ENCODE assay signal across 1 cellular context in the genomic region with DNA sequence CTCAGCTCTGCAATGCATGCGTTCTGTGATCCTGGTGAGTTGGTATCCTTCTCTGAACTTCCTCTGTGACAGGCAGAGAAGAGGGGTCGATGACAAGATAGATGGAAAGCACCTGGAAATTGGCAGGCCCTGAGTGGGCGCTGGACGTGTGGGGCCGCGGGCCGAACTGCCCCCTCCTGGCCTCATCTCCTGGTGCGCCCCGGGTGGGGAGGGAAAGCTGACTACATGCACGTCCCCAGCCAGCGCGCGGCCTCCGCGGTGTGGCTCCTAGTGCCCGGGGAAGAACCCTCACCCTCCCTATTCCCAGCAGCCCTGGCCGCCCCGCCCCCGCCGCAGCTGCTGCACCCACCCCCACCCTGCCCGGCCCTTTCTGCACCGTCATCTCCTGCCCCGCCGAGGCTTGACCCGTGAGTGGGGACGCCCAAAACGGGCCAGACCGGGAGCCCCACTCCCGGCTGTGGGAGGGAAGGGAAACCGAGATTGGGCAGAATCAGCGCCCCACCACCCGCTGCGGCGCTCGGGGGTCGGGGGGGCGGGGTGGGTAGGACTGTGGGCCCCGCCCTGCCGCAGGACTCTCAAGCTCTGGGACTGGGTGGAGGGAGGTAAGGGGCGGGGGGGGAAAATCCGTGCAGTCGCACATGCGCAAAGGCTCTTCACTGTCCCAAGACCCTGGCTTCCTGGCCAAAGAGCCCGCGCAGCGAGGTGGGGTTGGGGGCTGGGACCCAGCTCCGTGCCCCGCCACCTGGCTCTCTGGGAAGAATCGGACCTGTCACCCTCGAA.
TF ChIP-seq lines count a peak whose summit lies in the region.

Gene NOL3, plus strand, starts transcription at position 371 of the 780 bp plus-strand sequence.

TF ChIP-seq in H1, 55 proteins besides CTCF, POLR2A, EP300 and RAD21:
- TF ChIP-seq BACH1 (IDR thresholded peaks at IDR 0.05; ENCODE audit: low read length) = 0 out of 2 replicates have a peak, but pooled peaks have one; percentile 9
- peak; percentile 38; the same call in 1 of the 2 replicates for TF ChIP-seq MAFK (IDR thresholded peaks at IDR 0.05; ENCODE audit: low read depth, low read length)
- no peak for TF ChIP-seq JUN (IDR thresholded peaks at IDR 0.05; ENCODE audit: low read depth, low read length)
- peak; percentile 67 for TF ChIP-seq E2F6 (IDR thresholded peaks at IDR 0.05)
- no peak for TF ChIP-seq CEBPB (IDR thresholded peaks at IDR 0.05; ENCODE audit: low read depth, low read length)
- peak; percentile 51; the same call in 1 of the 2 replicates for TF ChIP-seq MAX (IDR thresholded peaks at IDR 0.05)
- TF ChIP-seq KDM4A (IDR thresholded peaks at IDR 0.05; ENCODE audit: low read depth, low read length, severe bottlenecking) = no peak
- no peak for TF ChIP-seq SAP30 (IDR thresholded peaks at IDR 0.05; ENCODE audit: insufficient read depth, insufficient replicate concordance, low read length)
- peak; percentile 57 for TF ChIP-seq NRF1 (IDR thresholded peaks at IDR 0.05; ENCODE audit: low read depth, low read length)
